Comparison of ENCODE assay signal across 12 cellular contexts in the genomic region with DNA sequence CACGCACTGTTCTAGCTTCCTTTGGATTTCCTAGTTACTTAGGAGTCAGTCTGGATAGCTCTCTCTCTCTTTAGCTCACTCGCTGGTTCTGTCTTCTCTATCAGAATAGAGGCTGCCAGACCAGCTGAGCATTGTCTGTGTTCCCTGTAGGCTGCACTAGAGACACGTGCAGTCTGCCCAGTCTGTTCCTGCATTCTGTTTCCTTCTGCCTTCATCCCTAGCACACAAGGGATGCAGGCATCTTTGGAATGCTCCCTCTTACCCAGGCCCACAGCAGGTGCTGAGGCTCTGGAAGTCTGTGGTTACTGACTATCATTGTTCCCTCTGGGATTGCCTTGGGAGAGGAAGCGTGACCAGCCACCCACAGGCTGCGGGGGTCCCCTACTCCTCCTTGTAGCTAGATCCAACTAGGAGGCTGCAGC.
DNase-seq lines count a peak whose midpoint lies in the region; ATAC-seq, FAIRE-seq and TF ChIP-seq lines count a peak whose summit lies in the region.
"Had no signal": no experiment of that assay in that cellular context is flagged by ENCODE, and none has a peak within 500 bp of the region (broad histone marks: within the 10 kb centered on the region; RNA-seq: fewer than 3 reads in every experiment).

No MANE protein-coding gene starts in this region.

- ATAC-seq in Right ventricle myocardium inferior (peak; percentile 87), left lung (peak; percentile 52)
- ATAC-seq: activated CD8-positive, alpha-beta T cell treated with anti-CD3 and anti-CD28 coated beads, Interleukin-2, amount 10 ng/mL, durations not matched to agents 7 days and 5 days had no signal

- FAIRE-seq in urothelium cell line (lab: Jason Lieb, UNC) = peak; percentile 68
- FAIRE-seq: bronchial epithelial cell had no signal

- H3K9me3 ChIP-seq in right atrium auricular region (peaks cover 0 to 8% of the 10 kb centered on the region in 2 donors), left lung (no peaks in the 10 kb centered on the region)

- H3K27me3 Mint-ChIP-seq in endothelial cell (ENCODE audit: unreplicated experiment) = peaks cover 1% of the 10 kb centered on the region

- intact Hi-C loops in Right ventricle myocardium inferior (cut with DNase I) (loop anchor here (5.0 kb wide), 1 partner anchor 355 kb away; no protein-coding TSS in a partner anchor), left lung (cut with DNase I) (no loop called here)

- peak overlapping the region; percentile 33 for H3K27ac Mint-ChIP-seq in endothelial cell (ENCODE audit: unreplicated experiment)
- H3K27ac Mint-ChIP-seq: activated CD8-positive, alpha-beta T cell treated with anti-CD3 and anti-CD28 coated beads, Interleukin-2, amount 10 ng/mL, durations not matched to agents 7 days and 5 days had no signal

- no peaks in the 10 kb centered on the region for H3K9me3 Mint-ChIP-seq in endothelial cell (ENCODE audit: unreplicated experiment)

- no peaks in the 10 kb centered on the region for H3K36me3 Mint-ChIP-seq in endothelial cell (ENCODE audit: low read depth, unreplicated experiment)

- H3K4me1 ChIP-seq in right atrium auricular region (peaks cover 0 to 9% of the 10 kb centered on the region in 2 donors), left lung (no peaks in the 10 kb centered on the region)

- H3K27ac ChIP-seq in right atrium auricular region = no peak overlapping the region
- H3K27ac ChIP-seq in left lung = no peak overlapping the region
- H3K27ac ChIP-seq: spleen had no signal

- H3K4me3 Mint-ChIP-seq in endothelial cell (ENCODE audit: unreplicated experiment) = no peak overlapping the region
- H3K4me3 Mint-ChIP-seq: activated CD8-positive, alpha-beta T cell treated with anti-CD3 and anti-CD28 coated beads, Interleukin-2, amount 10 ng/mL, durations not matched to agents 7 days and 5 days had no signal

- DNase-seq in Right ventricle myocardium inferior (ENCODE audit: missing footprints) (no peak), right atrium auricular region (ENCODE audit: low spot score) (no peak), endothelial cell (ENCODE audit: low spot score) (peak; percentile 58), left lung (no peak), urothelium cell line (ENCODE audit: low spot score) (peak; percentile 70), globus pallidus (ENCODE audit: low spot score) (no peak), nucleus accumbens (lab: John Stamatoyannopoulos, UW) (no peak)
- DNase-seq in stimulated activated CD4-positive, alpha-beta T cell treated with anti-CD3 and anti-CD28 coated beads, Interleukin-1b, Interleukin-23, amount 100 ng/mL, for 48 hours = no peak
- DNase-seq: activated CD8-positive, alpha-beta T cell treated with anti-CD3 and anti-CD28 coated beads, Interleukin-2, amount 10 ng/mL, durations not matched to agents 7 days and 5 days; spleen; stimulated activated naive CD4-positive, alpha-beta T cell had no signal

- H3K36me3 ChIP-seq in right atrium auricular region (no peaks in the 10 kb centered on the region), left lung (no peaks in the 10 kb centered on the region)
- H3K36me3 ChIP-seq: spleen had no signal

- TF ChIP-seq CTCF in right atrium auricular region (IDR thresholded peaks at IDR 0.05) = peak in 1 of 2 donors; percentile 45
- TF ChIP-seq CTCF in endothelial cell (IDR thresholded peaks at IDR 0.05; ENCODE audit: unreplicated experiment) = no peak
- TF ChIP-seq CTCF in left lung (IDR thresholded peaks at IDR 0.05) = no peak

- peaks cover 34% of the 10 kb centered on the region for H3K4me1 Mint-ChIP-seq in endothelial cell (ENCODE audit: unreplicated experiment)

- H3K27me3 ChIP-seq in right atrium auricular region (no peaks in the 10 kb centered on the region), left lung (no peaks in the 10 kb centered on the region)
- H3K27me3 ChIP-seq: spleen had no signal

- no peak overlapping the region for H3K4me3 ChIP-seq in right atrium auricular region
- no peak overlapping the region for H3K4me3 ChIP-seq in left lung
- H3K4me3 ChIP-seq: spleen had no signal

Comparison
In these comparisons a context has a peak if more than half of its experiments do, and no peak if none do; other contexts are left out.
1. DNase-seq: peak in endothelial cell (single experiment) and urothelium cell line (single experiment); none in Right ventricle myocardium inferior (single experiment), right atrium auricular region (single experiment), left lung (0 of 2), globus pallidus (single experiment), nucleus accumbens (0 of 56) and stimulated activated CD4-positive, alpha-beta T cell treated with anti-CD3 and anti-CD28 coated beads, Interleukin-1b, Interleukin-23, amount 100 ng/mL, for 48 hours (single experiment).